Comparison of ENCODE assay signal across 2 cellular contexts in the genomic region with DNA sequence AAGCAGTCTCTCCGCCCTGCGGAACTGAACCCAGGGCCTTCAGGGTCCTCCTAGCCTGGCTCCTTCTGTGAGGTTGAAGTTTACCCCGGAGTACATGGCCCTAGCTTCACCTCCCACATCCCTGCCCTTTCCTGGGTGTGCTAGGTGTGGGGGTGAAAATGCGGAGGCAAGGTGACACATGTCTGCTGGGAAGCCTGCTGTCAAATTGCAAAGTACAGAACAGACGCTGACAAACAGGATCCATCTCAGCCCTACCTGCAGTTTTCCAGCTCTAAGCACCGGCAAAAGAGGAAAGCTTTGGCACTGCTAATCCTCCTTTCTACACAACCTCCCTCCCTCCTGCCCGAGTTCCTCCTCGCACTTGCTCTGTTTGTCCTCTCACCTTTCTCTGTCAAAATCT.
TF ChIP-seq lines count a peak whose summit lies in the region.

No MANE protein-coding gene starts in this region.

TF ChIP-seq in A549, 52 proteins besides CTCF, POLR2A, EP300 and RAD21 (continued from another document):
- no peak for TF ChIP-seq ZFP36 (IDR thresholded peaks at IDR 0.05; ENCODE audit: borderline replicate concordance, partially characterized antibody)
- TF ChIP-seq RFX5 (IDR thresholded peaks at IDR 0.05) = no peak
- TF ChIP-seq PHF8 (IDR thresholded peaks at IDR 0.05; ENCODE audit: borderline replicate concordance, low read depth) = no peak
- no peak for TF ChIP-seq HOXB5 (CRISPR knock-in tag; IDR thresholded peaks at IDR 0.05)
- no peak for TF ChIP-seq RARB (CRISPR knock-in tag; IDR thresholded peaks at IDR 0.05)

TF ChIP-seq in neural cell, 6 proteins besides CTCF, POLR2A, EP300 and RAD21 (continued from another document):
- no peak for TF ChIP-seq REST (IDR thresholded peaks at IDR 0.05; ENCODE audit: borderline replicate concordance)
- no peak for TF ChIP-seq POLR2AphosphoS5 (IDR thresholded peaks at IDR 0.05)
- TF ChIP-seq TAF1 (IDR thresholded peaks at IDR 0.05; ENCODE audit: low read depth) = no peak
